8 cellular contexts compared by ENCODE assay signal in genomic region chr1:10387611-10388386, GRCh38. TPM values are rescaled to one million over a fixed set of nuclear protein-coding genes. Genes with fewer than 3 reads are reported as not detected.
DNase-seq lines count a peak whose midpoint lies in the region; ATAC-seq and TF ChIP-seq lines count a peak whose summit lies in the region.

No MANE protein-coding gene starts in this region.

- peak; percentile 27; the same call in 1 of the 2 replicates for TF ChIP-seq CTCF in IMR-90 (conservative IDR thresholded peaks at IDR 0.05; ENCODE audit: low read depth, low read length)
- TF ChIP-seq CTCF in hepatocyte (IDR thresholded peaks at IDR 0.05; ENCODE audit: poor library complexity) = no peak

- no peak overlapping the region for H3K27ac Mint-ChIP-seq in activated naive CD8-positive, alpha-beta T cell treated with anti-CD3 and anti-CD28 coated beads for 36 hours

- no peak for TF ChIP-seq POLR2A in IMR-90 (IDR thresholded peaks at IDR 0.05; ENCODE audit: low read depth, low read length)

- no peaks in the 10 kb centered on the region for H3K36me3 Mint-ChIP-seq in activated naive CD8-positive, alpha-beta T cell treated with anti-CD3 and anti-CD28 coated beads for 36 hours

- H3K27me3 Mint-ChIP-seq in activated naive CD8-positive, alpha-beta T cell treated with anti-CD3 and anti-CD28 coated beads for 36 hours = no peaks in the 10 kb centered on the region

- peak; percentile 84 for ATAC-seq in IMR-90 (ENCODE audit: low read depth)
- no peak for ATAC-seq in GM19397 (IDR thresholded peaks at IDR 0.05; ENCODE audit: unreplicated experiment)

- H4K91ac ChIP-seq in IMR-90 (ENCODE audit: insufficient read depth, low read depth, low read length) = peak overlapping the region; percentile 79

- H3K4me2 ChIP-seq in IMR-90 (ENCODE audit: low read depth, low read length) (peak overlapping the region; percentile 62), hepatocyte (peak overlapping the region; percentile 46)

- H3K14ac ChIP-seq in IMR-90 (replicated peaks; ENCODE audit: low read depth, low read length) = peak overlapping the region; percentile 75

- no peaks in the 10 kb centered on the region for H4K20me1 ChIP-seq in IMR-90 (ENCODE audit: insufficient read depth, low read length)
- no peaks in the 10 kb centered on the region for H4K20me1 ChIP-seq in hepatocyte (ENCODE audit: insufficient read depth, poor library complexity, severe bottlenecking)

- H2BK120ac ChIP-seq in IMR-90 (ENCODE audit: low read depth, low read length) = peak overlapping the region; percentile 88

- H3K9ac ChIP-seq in IMR-90 (ENCODE audit: low read depth, low read length) (peak overlapping the region; percentile 21), skeletal muscle tissue (ENCODE audit: low read depth in 1 of 3, low read length in 3 of 3) (peak overlapping the region; percentile 23 to 42 (median 38))

- in situ Hi-C loops in IMR-90 (cut with MboI; ENCODE audit: low sequenced_read_pairs) = no loop called here

- CTCF ChIA-PET in IMR-90 (lab: Yijun Ruan, JAX) = interaction anchor here (0.6 kb wide), 1 partner anchor 478 kb away, joined by 3 read pairs; no protein-coding TSS in a partner anchor

- no peaks in the 10 kb centered on the region for H3K9me3 Mint-ChIP-seq in activated naive CD8-positive, alpha-beta T cell treated with anti-CD3 and anti-CD28 coated beads for 36 hours

- POLR2A ChIA-PET in IMR-90 (lab: Charles Lee; ENCODE audit: unreplicated experiment) = interaction anchor here (0.6 to 1.9 kb wide), 3 partner anchors 12 to 1509 kb away, joined by 3 to 22 read pairs (median 3); partner anchors contain the start of genes ENO1 and PGD

- peak overlapping the region; percentile 89; the same call in 1 of the 2 replicates for H2BK20ac ChIP-seq in IMR-90 (ENCODE audit: low read depth, low read length)

- peak overlapping the region; percentile 79 for H3K56ac ChIP-seq in IMR-90 (ENCODE audit: extremely low read depth, insufficient read depth, low read length)

- peak overlapping the region; percentile 76 for H2BK5ac ChIP-seq in IMR-90 (ENCODE audit: low read depth, low read length, poor library complexity, severe bottlenecking)

- H2BK15ac ChIP-seq in IMR-90 (ENCODE audit: low read depth, low read length) = peak overlapping the region; percentile 59; the same call in 2 of the 3 replicates

- H2AFZ ChIP-seq in IMR-90 (replicated peaks; ENCODE audit: low read length, poor library complexity) = peak overlapping the region; percentile 29
- no peak overlapping the region for H2AFZ ChIP-seq in hepatocyte

- 0 out of 4 replicates have a peak, but pooled peaks cover 0 to 7% of the 10 kb centered on the region in 2 experiments for H3K79me1 ChIP-seq in IMR-90 (ENCODE audit: low read depth in 1 of 2, low read length in 2 of 2)

- peak overlapping the region; percentile 87 for H3K18ac ChIP-seq in IMR-90 (ENCODE audit: low read depth, low read length)

- WGBS in IMR-90 (ENCODE audit: extremely low coverage in 2 of 2, insufficient read length in 1 of 2), 2 experiments = no CpG with 5 or more reads among the region's 4 CpGs
- WGBS in hepatocyte (ENCODE audit: low lambda C conversion rate, missing lambda C conversion rate) = 47% methylated on average over 4 of the region's 4 CpGs

- peak overlapping the region; percentile 99 for H4K5ac ChIP-seq in IMR-90 (ENCODE audit: low read depth, low read length)

- TF ChIP-seq RAD21 in IMR-90 (IDR thresholded peaks at IDR 0.05; ENCODE audit: low read length) = no peak

- H3K36me3 ChIP-seq in IMR-90 (ENCODE audit: control insufficient read depth, insufficient read depth, low read length) = no peaks in the 10 kb centered on the region
- H3K36me3 ChIP-seq in hepatocyte (replicated peaks; ENCODE audit: insufficient read depth, low read depth) = no peaks in the 10 kb centered on the region
- peaks cover 0 to 4% (median 2%) of the 10 kb centered on the region in 3 donors for H3K36me3 ChIP-seq in skeletal muscle tissue (ENCODE audit: control insufficient read depth in 3 of 3, insufficient read depth in 3 of 3, low read length in 3 of 3)

- H3K4ac ChIP-seq in IMR-90 (ENCODE audit: low read depth, low read length) = peak overlapping the region; percentile 64

- no peaks in the 10 kb centered on the region for H3K9me2 ChIP-seq in hepatocyte (replicated peaks; ENCODE audit: insufficient read depth)

- H3K9me1 ChIP-seq in IMR-90 (ENCODE audit: insufficient read depth, low read length) = peaks cover 11% of the 10 kb centered on the region; the same call in 1 of the 2 replicates

- peak overlapping the region; percentile 80 for H3K27ac ChIP-seq in IMR-90 (ENCODE audit: insufficient read depth, low read length)
- H3K27ac ChIP-seq in angular gyrus (ENCODE audit: low read depth, low read length) = peak overlapping the region; percentile 69
- peak overlapping the region; percentile 83 for H3K27ac ChIP-seq in hepatocyte
- H3K27ac ChIP-seq in skeletal muscle tissue (ENCODE audit: low read depth, low read length) = peak overlapping the region; percentile 67

- intact Hi-C loops in IMR-90 (cut with micrococcal nuclease) = loop anchor here (1.0 kb wide), 1 partner anchor 11 kb away; no protein-coding TSS in a partner anchor

- H3K23ac ChIP-seq in IMR-90 (ENCODE audit: low read depth, low read length) = peak overlapping the region; percentile 85

- DNase-seq in AML-193 (lab: John Stamatoyannopoulos, UW) (peak; percentile 92 to 93), IMR-90 (peak; percentile 82), hepatocyte (ENCODE audit: low spot score) (peak; percentile 52), NCI-H524 (lab: John Stamatoyannopoulos, UW) (no peak)
- DNase-seq in activated naive CD8-positive, alpha-beta T cell treated with anti-CD3 and anti-CD28 coated beads for 36 hours = no peak

- H2AK9ac ChIP-seq in IMR-90 (replicated peaks; ENCODE audit: low read depth, low read length, poor library complexity) = no peak overlapping the region

- H3K27me3 ChIP-seq in IMR-90 (ENCODE audit: control insufficient read depth, insufficient read depth, low read length) (no peaks in the 10 kb centered on the region), hepatocyte (no peaks in the 10 kb centered on the region), skeletal muscle tissue (ENCODE audit: control insufficient read depth in 3 of 3, insufficient read depth in 3 of 3, low read length in 3 of 3) (no peaks in the 10 kb centered on the region)

- H2AK5ac ChIP-seq in IMR-90 (ENCODE audit: low read depth, low read length) = no peak overlapping the region

- H3K79me2 ChIP-seq in hepatocyte = no peaks in the 10 kb centered on the region

- no TSS peak for BruUV-seq in IMR-90 (replicated peaks; lab: Mats Ljungman, UMichigan)

- peaks cover 3% of the 10 kb centered on the region for H3K4me1 Mint-ChIP-seq in activated naive CD8-positive, alpha-beta T cell treated with anti-CD3 and anti-CD28 coated beads for 36 hours

- peaks cover 13% of the 10 kb centered on the region for H3K4me1 ChIP-seq in IMR-90 (ENCODE audit: control insufficient read depth, insufficient read depth, low read length)
- peaks cover 19% of the 10 kb centered on the region for H3K4me1 ChIP-seq in hepatocyte (ENCODE audit: insufficient read depth)
- peaks cover 12 to 18% (median 15%) of the 10 kb centered on the region in 3 donors for H3K4me1 ChIP-seq in skeletal muscle tissue (ENCODE audit: control insufficient read depth in 3 of 3, insufficient read depth in 3 of 3, low read length in 3 of 3)

- no peak overlapping the region for H3K4me3 Mint-ChIP-seq in activated naive CD8-positive, alpha-beta T cell treated with anti-CD3 and anti-CD28 coated beads for 36 hours

- peak overlapping the region; percentile 25 to 83 for H4K8ac ChIP-seq in IMR-90 (ENCODE audit: low read depth in 2 of 2, low read length in 2 of 2)

- no peak overlapping the region for H3K4me3 ChIP-seq in IMR-90 (ENCODE audit: insufficient read depth, low read depth, low read length)
- H3K4me3 ChIP-seq in hepatocyte = no peak overlapping the region
- H3K4me3 ChIP-seq in skeletal muscle tissue (ENCODE audit: low read length in 3 of 3) = peak overlapping the region in 1 of 3 donors; percentile 40

- dilution Hi-C loops in IMR-90 (cut with HindIII; ENCODE audit: low sequenced_read_pairs, unreplicated experiment) = no loop called here

- no peaks in the 10 kb centered on the region for H3K9me3 ChIP-seq in IMR-90 (ENCODE audit: control insufficient read depth, insufficient read depth, low read length)
- no peaks in the 10 kb centered on the region for H3K9me3 ChIP-seq in hepatocyte (ENCODE audit: low read depth)
- H3K9me3 ChIP-seq in skeletal muscle tissue (ENCODE audit: control insufficient read depth in 3 of 3, low read length in 3 of 3) = no peaks in the 10 kb centered on the region

TF ChIP-seq in IMR-90, 13 proteins besides CTCF, POLR2A, EP300 and RAD21:
- TF ChIP-seq NFE2L2 (IDR thresholded peaks at IDR 0.05; ENCODE audit: low read depth, low read length) = peak; percentile 95
- peak; percentile 92 for TF ChIP-seq MAFK (IDR thresholded peaks at IDR 0.05; ENCODE audit: low read depth, low read length)
- peak; percentile 62; the same call in 1 of the 2 replicates for TF ChIP-seq CEBPB (IDR thresholded peaks at IDR 0.05; ENCODE audit: low read depth, low read length)
- TF ChIP-seq SMC3 (IDR thresholded peaks at IDR 0.05; ENCODE audit: low read depth, low read length) = no peak
- no peak for TF ChIP-seq RCOR1 (IDR thresholded peaks at IDR 0.05; ENCODE audit: insufficient replicate concordance, low read length)

RNA-seq across cellular contexts. Expression of gene PGD, which starts 11.1 kb away (rescaled TPM):
- total RNA-seq in IMR-90 (2012; rRNA removed) = 187 and 216 TPM in 2 replicates
- 103 and 118 TPM in 2 replicates for polyA plus RNA-seq in IMR-90 (2012; rRNA removed)
- polyA plus RNA-seq in IMR-90 (2012; cell fraction: cytosol; rRNA removed) = 89.5 and 99.0 TPM in 2 replicates
- polyA plus RNA-seq in IMR-90 (2012; cell fraction: nucleus; rRNA removed; ENCODE audit: low replicate concordance) = 78.3 and 98.0 TPM in 2 replicates
- total RNA-seq in hepatocyte = 86.8 and 103 TPM in 2 replicates
- polyA plus RNA-seq in hepatocyte = 98.7 and 103 TPM in 2 replicates
- 59.5 TPM for total RNA-seq in skeletal muscle tissue
- 100 to 1,000 TPM; 135 TPM for total RNA-seq in activated naive CD8-positive, alpha-beta T cell treated with anti-CD3 and anti-CD28 coated beads for 36 hours

RNA-seq across cellular contexts. Expression of gene CENPS, which starts 42.4 kb away (rescaled TPM):
- total RNA-seq in IMR-90 (2012; rRNA removed) = 9.9 and 11.4 TPM in 2 replicates
- 10.6 and 12.3 TPM in 2 replicates for polyA plus RNA-seq in IMR-90 (2012; rRNA removed)
- 5.4 and 6.6 TPM in 2 replicates for polyA plus RNA-seq in IMR-90 (2012; cell fraction: cytosol; rRNA removed)
- polyA plus RNA-seq in IMR-90 (2012; cell fraction: nucleus; rRNA removed; ENCODE audit: low replicate concordance) = 3.8 and 5.6 TPM in 2 replicates
- 8.8 and 11.8 TPM in 2 replicates for total RNA-seq in hepatocyte
- 20.7 and 21.1 TPM in 2 replicates for polyA plus RNA-seq in hepatocyte
- 2.6 TPM for total RNA-seq in skeletal muscle tissue
- 10 to 100 TPM; 28.5 to 30.6 TPM for total RNA-seq in activated naive CD8-positive, alpha-beta T cell treated with anti-CD3 and anti-CD28 coated beads for 36 hours

Comparison
In these comparisons a context has a peak if more than half of its experiments do, and no peak if none do; other contexts are left out.
1. DNase-seq: peak in AML-193 (2 of 2), IMR-90 (single experiment) and hepatocyte (single experiment); none in activated naive CD8-positive, alpha-beta T cell treated with anti-CD3 and anti-CD28 coated beads for 36 hours (single experiment) and NCI-H524 (0 of 2).
2. Peak in every context shown above with its lines, with median percentiles within 50 percentile points of each other: H3K27ac ChIP-seq.